ENCODE assay signal across 8 cellular contexts in genomic region chr10:99395750-99396445, GRCh38. TPM values are rescaled to one million over a fixed set of nuclear protein-coding genes. Genes with fewer than 3 reads are reported as not detected.
DNase-seq lines count a peak whose midpoint lies in the region; TF ChIP-seq lines count a peak whose summit lies in the region.

No MANE protein-coding gene starts in this region.

- H3K9me3 Mint-ChIP-seq in activated T-helper 1 cell treated with anti-CD3 and anti-CD28 coated beads, Interleukin-12 subunit alpha, Interleukin-12 subunit beta, Interleukin-2, Interleukin-4 antibody, amounts not matched to agents 30 ng/mL and 10 ng/mL and 1 ng/mL, durations not matched to agents 14 hours and 24 hours and 36 hours = no peaks in the 10 kb centered on the region

- TF ChIP-seq CTCF in AG10803 (conservative IDR thresholded peaks at IDR 0.05; ENCODE audit: low read length) = no peak

- intact Hi-C loops in activated T-helper 1 cell treated with anti-CD3 and anti-CD28 coated beads, Interleukin-12 subunit alpha, Interleukin-12 subunit beta, Interleukin-2, Interleukin-4 antibody, amounts not matched to agents 30 ng/mL and 10 ng/mL and 1 ng/mL, durations not matched to agents 14 hours and 24 hours and 36 hours (cut with micrococcal nuclease) = no loop called here

- DNase-seq in AG10803 (ENCODE audit: low read depth) = peak; percentile 88
- DNase-seq in HS-27A (ENCODE audit: low read depth) = peak; percentile 60
- no peak for DNase-seq in activated T-helper 1 cell treated with anti-CD3 and anti-CD28 coated beads, Interleukin-12 subunit alpha, Interleukin-12 subunit beta, Interleukin-2, Interleukin-4 antibody, amounts not matched to agents 30 ng/mL and 10 ng/mL and 1 ng/mL, durations not matched to agents 14 hours and 24 hours and 36 hours (ENCODE audit: low spot score)
- no peak for DNase-seq in occipital lobe (lab: John Stamatoyannopoulos, UW)
- DNase-seq in activated CD8-positive, alpha-beta memory T cell treated with anti-CD3 and anti-CD28 coated beads for 24 hours = no peak
- no peak for DNase-seq in NCI-H146 (lab: John Stamatoyannopoulos, UW)
- DNase-seq in stimulated activated CD4-positive, alpha-beta T cell treated with anti-CD3 and anti-CD28 coated beads, Interleukin-1b, Interleukin-23, amount 100 ng/mL, for 48 hours = no peak

- no peak overlapping the region for H3K4me3 Mint-ChIP-seq in activated T-helper 1 cell treated with anti-CD3 and anti-CD28 coated beads, Interleukin-12 subunit alpha, Interleukin-12 subunit beta, Interleukin-2, Interleukin-4 antibody, amounts not matched to agents 30 ng/mL and 10 ng/mL and 1 ng/mL, durations not matched to agents 14 hours and 24 hours and 36 hours

- H3K27ac ChIP-seq in layer of hippocampus (ENCODE audit: low read depth, low read length) = peak overlapping the region; percentile 58

- peaks cover 2% of the 10 kb centered on the region for H3K36me3 Mint-ChIP-seq in activated T-helper 1 cell treated with anti-CD3 and anti-CD28 coated beads, Interleukin-12 subunit alpha, Interleukin-12 subunit beta, Interleukin-2, Interleukin-4 antibody, amounts not matched to agents 30 ng/mL and 10 ng/mL and 1 ng/mL, durations not matched to agents 14 hours and 24 hours and 36 hours (ENCODE audit: low read depth)

- no peaks in the 10 kb centered on the region for H3K27me3 ChIP-seq in layer of hippocampus (ENCODE audit: control insufficient read depth, insufficient read depth, low read length)

- no peak overlapping the region for H3K4me3 ChIP-seq in AG10803 (ENCODE audit: low read length)

- H3K4me1 Mint-ChIP-seq in activated T-helper 1 cell treated with anti-CD3 and anti-CD28 coated beads, Interleukin-12 subunit alpha, Interleukin-12 subunit beta, Interleukin-2, Interleukin-4 antibody, amounts not matched to agents 30 ng/mL and 10 ng/mL and 1 ng/mL, durations not matched to agents 14 hours and 24 hours and 36 hours (ENCODE audit: low read depth) = peaks cover 7% of the 10 kb centered on the region

- peak overlapping the region; percentile 6 for H3K27ac Mint-ChIP-seq in activated T-helper 1 cell treated with anti-CD3 and anti-CD28 coated beads, Interleukin-12 subunit alpha, Interleukin-12 subunit beta, Interleukin-2, Interleukin-4 antibody, amounts not matched to agents 30 ng/mL and 10 ng/mL and 1 ng/mL, durations not matched to agents 14 hours and 24 hours and 36 hours

- peaks cover 4% of the 10 kb centered on the region for H3K27me3 Mint-ChIP-seq in activated T-helper 1 cell treated with anti-CD3 and anti-CD28 coated beads, Interleukin-12 subunit alpha, Interleukin-12 subunit beta, Interleukin-2, Interleukin-4 antibody, amounts not matched to agents 30 ng/mL and 10 ng/mL and 1 ng/mL, durations not matched to agents 14 hours and 24 hours and 36 hours (ENCODE audit: insufficient read depth)

RNA-seq across cellular contexts. Expression of gene GOT1, which starts 34.5 kb away (rescaled TPM):
- 35.9 and 36.1 TPM in 2 replicates for total RNA-seq in activated T-helper 1 cell treated with anti-CD3 and anti-CD28 coated beads, Interleukin-12 subunit alpha, Interleukin-12 subunit beta, Interleukin-2, Interleukin-4 antibody, amounts not matched to agents 30 ng/mL and 10 ng/mL and 1 ng/mL, durations not matched to agents 14 hours and 24 hours and 36 hours
- total RNA-seq in occipital lobe = 16.4 TPM

Comparison
In these comparisons a context has a peak if more than half of its experiments do, and no peak if none do; other contexts are left out.
1. DNase-seq: peak in AG10803 (single experiment) and HS-27A (single experiment); none in activated T-helper 1 cell treated with anti-CD3 and anti-CD28 coated beads, Interleukin-12 subunit alpha, Interleukin-12 subunit beta, Interleukin-2, Interleukin-4 antibody, amounts not matched to agents 30 ng/mL and 10 ng/mL and 1 ng/mL, durations not matched to agents 14 hours and 24 hours and 36 hours (single experiment), occipital lobe (single experiment), activated CD8-positive, alpha-beta memory T cell treated with anti-CD3 and anti-CD28 coated beads for 24 hours (single experiment), NCI-H146 (single experiment) and stimulated activated CD4-positive, alpha-beta T cell treated with anti-CD3 and anti-CD28 coated beads, Interleukin-1b, Interleukin-23, amount 100 ng/mL, for 48 hours (single experiment).